7 cellular contexts compared by ENCODE assay signal in genomic region chr22:41919357-41920224, GRCh38. TPM values are rescaled to one million over a fixed set of nuclear protein-coding genes. Genes with fewer than 3 reads are reported as not detected.
A peak's percentile ranks its signal among the peaks of the same experiment; 100 is the strongest.
DNase-seq lines count a peak whose midpoint lies in the region; ATAC-seq and TF ChIP-seq lines count a peak whose summit lies in the region.

No MANE protein-coding gene starts in this region.

- H2BK12ac ChIP-seq in H9 (ENCODE audit: insufficient read length, low read depth, low read length): no peak overlapping the region

- WGBS in H9 (ENCODE audit: extremely low coverage, insufficient read length, low lambda C conversion rate): no CpG with 5 or more reads among the region's 62 CpGs
- WGBS in body of pancreas, 2 donors: 2 to 8% methylated on average over 10 to 51 of the region's 62 CpGs

- H3T11ph ChIP-seq in H9 (ENCODE audit: low read length): no peak overlapping the region

- H4K8ac ChIP-seq in H9 (replicated peaks; ENCODE audit: insufficient read length, low read depth, low read length): no peak overlapping the region

- H2BK5ac ChIP-seq in H9 (ENCODE audit: insufficient read length, low read length): no peak overlapping the region

- H3K23ac ChIP-seq in H9 (ENCODE audit: insufficient read length, low read depth, low read length): no peak overlapping the region

- CTCF ChIA-PET in PC-9 (lab: Charles Lee): interaction anchor here (0.6 kb wide), 1 partner anchor 488 kb away, joined by 3 read pairs; no protein-coding TSS in a partner anchor

- H2BK120ac ChIP-seq in H9 (ENCODE audit: low read depth, low read length, poor library complexity, severe bottlenecking): no peak overlapping the region

- POLR2A ChIA-PET in PC-9 (lab: Charles Lee; ENCODE audit: unreplicated experiment): interaction anchor here (0.6 kb wide), 1 partner anchor 1028 kb away, joined by 3 read pairs; no protein-coding TSS in a partner anchor

- no peak overlapping the region for H3K27ac ChIP-seq in H9 (ENCODE audit: insufficient read length, low read depth, low read length)
- no peak overlapping the region for H3K27ac ChIP-seq in PC-9
- H3K27ac ChIP-seq in body of pancreas: no peak overlapping the region

- no peaks in the 10 kb centered on the region for H3K36me3 ChIP-seq in PC-9 (ENCODE audit: low read depth)
- H3K36me3 ChIP-seq in body of pancreas (replicated peaks in 1 of 2; ENCODE audit: insufficient read depth in 1 of 2, low read depth in 2 of 2): no peaks in the 10 kb centered on the region
- no peaks in the 10 kb centered on the region for H3K36me3 ChIP-seq in kidney epithelial cell (ENCODE audit: control insufficient read depth, insufficient read depth, low read length)

- no peaks in the 10 kb centered on the region for H3K9me3 Mint-ChIP-seq in H9

- H3F3A ChIP-seq in PC-9 (ENCODE audit: insufficient read depth, low read depth): peaks cover 32% of the 10 kb centered on the region; the same call in 1 of the 2 replicates

- no peaks in the 10 kb centered on the region for H3K9me3 ChIP-seq in H9 (ENCODE audit: control insufficient read depth, low read depth, low read length)
- no peaks in the 10 kb centered on the region for H3K9me3 ChIP-seq in PC-9 (ENCODE audit: insufficient read depth, low read depth)
- H3K9me3 ChIP-seq in body of pancreas: no peaks in the 10 kb centered on the region

- H3K18ac ChIP-seq in H9 (ENCODE audit: insufficient read length, low read depth, low read length): no peak overlapping the region

- TF ChIP-seq CTCF in GM13977 (IDR thresholded peaks at IDR 0.05; ENCODE audit: extremely low read depth, insufficient read depth, missing control alignments): no peak
- no peak for TF ChIP-seq CTCF in H9 (conservative IDR thresholded peaks at IDR 0.05)
- no peak for TF ChIP-seq CTCF in PC-9 (conservative IDR thresholded peaks at IDR 0.05)
- TF ChIP-seq CTCF in body of pancreas (IDR thresholded peaks at IDR 0.05): no peak
- TF ChIP-seq CTCF in kidney epithelial cell (IDR thresholded peaks at IDR 0.05; ENCODE audit: insufficient read depth, low read length, poor library complexity, severe bottlenecking): no peak

- no peaks in the 10 kb centered on the region for H3K36me3 Mint-ChIP-seq in H9 (ENCODE audit: insufficient read depth in 1 of 3, low read depth in 3 of 3)

- H3K4me3 ChIP-seq in PC-9 (no peak overlapping the region; the same call in 1 of the 2 replicates), body of pancreas (no peak overlapping the region), kidney epithelial cell (ENCODE audit: low read depth, low read length) (peak overlapping the region; percentile 32)

- in situ Hi-C loops in GM13977 (cut with MboI; ENCODE audit: low pct_unique_long_range_greater_than_20kb, low sequenced_read_pairs, unreplicated experiment): no loop called here

- no peak overlapping the region for H3K4ac ChIP-seq in H9 (ENCODE audit: low read depth, low read length)

- TF ChIP-seq POLR2A in body of pancreas (IDR thresholded peaks at IDR 0.05): no peak

- no peaks in the 10 kb centered on the region; the same call in 1 of the 2 replicates for H3K4me1 ChIP-seq in H9 (ENCODE audit: insufficient read depth, low read length)
- peaks cover 7% of the 10 kb centered on the region for H3K4me1 ChIP-seq in PC-9 (replicated peaks; ENCODE audit: insufficient read depth)
- H3K4me1 ChIP-seq in body of pancreas: peaks cover 23% of the 10 kb centered on the region

- peaks cover 85% of the 10 kb centered on the region for H3K27me3 Mint-ChIP-seq in H9 (ENCODE audit: low read depth)

- H3K56ac ChIP-seq in H9 (ENCODE audit: insufficient read length, low read depth, low read length): no peak overlapping the region

- intact Hi-C loops in PC-9 (cut with micrococcal nuclease; ENCODE audit: unreplicated experiment): no loop called here
- intact Hi-C loops in body of pancreas (cut with DNase I): no loop called here

- H3K79me2 ChIP-seq in H9 (ENCODE audit: insufficient read depth, low read length): no peaks in the 10 kb centered on the region
- no peaks in the 10 kb centered on the region for H3K79me2 ChIP-seq in PC-9 (ENCODE audit: low read depth)

- no peak overlapping the region for H3K27ac Mint-ChIP-seq in H9

- H3K23me2 ChIP-seq in H9 (ENCODE audit: insufficient read length, low read depth, low read length, poor library complexity, severe bottlenecking): peaks cover 12% of the 10 kb centered on the region

- peaks cover 27% of the 10 kb centered on the region for H3K27me3 ChIP-seq in H9 (ENCODE audit: insufficient read depth, low read length)
- H3K27me3 ChIP-seq in PC-9 (ENCODE audit: insufficient read depth, low read depth): peaks cover 9% of the 10 kb centered on the region; the same call in 1 of the 2 replicates
- H3K27me3 ChIP-seq in body of pancreas: peaks cover 0 to 10% of the 10 kb centered on the region in 2 donors
- peaks cover 23% of the 10 kb centered on the region for H3K27me3 ChIP-seq in kidney epithelial cell (ENCODE audit: control insufficient read depth, insufficient read depth, low read length)

- H2BK20ac ChIP-seq in H9 (ENCODE audit: low read depth, low read length, poor library complexity, severe bottlenecking): no peak overlapping the region

- BruUV-seq in PC-9 (replicated peaks; lab: Mats Ljungman, UMichigan): no TSS peak

- peak overlapping the region; percentile 29; the same call in 1 of the 2 replicates for H3K14ac ChIP-seq in H9 (ENCODE audit: insufficient read depth, low read length)

- H4K91ac ChIP-seq in H9 (ENCODE audit: insufficient read length, low read depth, low read length): no peak overlapping the region

- DNase-seq in GM13977 (ENCODE audit: low spot score) (peak; percentile 91), H9 (peak; percentile 93), PC-9 (peak in 1 of 2 experiments; percentile 38), body of pancreas (peak; percentile 41 to 63 (median 50)), kidney epithelial cell (ENCODE audit: low read depth) (no peak), NCI-H2227 (lab: John Stamatoyannopoulos, UW; ENCODE audit: unreplicated experiment) (no peak)
- peak; percentile 72 for DNase-seq in stimulated activated CD8-positive, alpha-beta memory T cell treated with anti-CD3 and anti-CD28 coated beads, Interleukin-4, amount 100 ng/mL, for 48 hours

- no peak overlapping the region for H2AFZ ChIP-seq in H9 (ENCODE audit: low read length)
- no peak overlapping the region for H2AFZ ChIP-seq in PC-9

- H4K5ac ChIP-seq in H9 (ENCODE audit: insufficient read length, low read depth, low read length): no peak overlapping the region

- H3K9me2 ChIP-seq in PC-9 (ENCODE audit: insufficient read depth): no peaks in the 10 kb centered on the region

- H3K4me2 ChIP-seq in H9 (ENCODE audit: insufficient read depth, insufficient read length, low read length) (peak overlapping the region; percentile 51), PC-9 (peak overlapping the region; percentile 37)

- peak; percentile 54 for ATAC-seq in body of pancreas

- peak overlapping the region; percentile 30 for H3K9ac ChIP-seq in H9 (ENCODE audit: extremely low read depth, insufficient read length, low read length)

- no peaks in the 10 kb centered on the region for H3K79me1 ChIP-seq in H9 (ENCODE audit: insufficient read depth, low read depth, low read length, poor library complexity, severe bottlenecking)

- peak overlapping the region; percentile 50 to 76 for H3K4me3 Mint-ChIP-seq in H9

- H2AK5ac ChIP-seq in H9 (ENCODE audit: insufficient read length, low read length): no peak overlapping the region

- no peak overlapping the region for H2BK15ac ChIP-seq in H9 (ENCODE audit: low read depth, low read length)

- H4K20me1 ChIP-seq in H9 (ENCODE audit: control insufficient read depth, insufficient read depth, insufficient read length): peaks cover 2% of the 10 kb centered on the region
- H4K20me1 ChIP-seq in PC-9 (ENCODE audit: insufficient read depth): no peaks in the 10 kb centered on the region

- H3K4me1 Mint-ChIP-seq in H9: peaks cover 7 to 18% of the 10 kb centered on the region in 2 experiments; a peak in 3 of 4 replicates

RNA-seq across cellular contexts. Expression of gene SHISA8, which starts 4.7 kb away (rescaled TPM):
- 0.72 and 1.4 TPM in 2 replicates for total RNA-seq in H9 (2021)
- 2.3 and 4.3 TPM in 2 replicates for total RNA-seq in PC-9 (2021)
- not detected for total RNA-seq in body of pancreas
- not detected in 2 replicates for total RNA-seq in kidney epithelial cell

RNA-seq across cellular contexts. Expression of gene TNFRSF13C, which starts 7.0 kb away (rescaled TPM):
- total RNA-seq in H9 (2021) (1.6 and 1.9 TPM in 2 replicates), PC-9 (2021) (2.7 and 4.0 TPM in 2 replicates), body of pancreas (not detected), kidney epithelial cell (0.41 and 0.96 TPM in 2 replicates)

RNA-seq across cellular contexts. Expression of gene CENPM, which starts 27.4 kb away (rescaled TPM):
- total RNA-seq in H9 (2021): 36.5 and 37.2 TPM in 2 replicates
- 42.0 and 53.8 TPM in 2 replicates for total RNA-seq in PC-9 (2021)
- not detected for total RNA-seq in body of pancreas
- total RNA-seq in kidney epithelial cell: 9.8 and 14.3 TPM in 2 replicates

RNA-seq across cellular contexts. Expression of gene SEPTIN3, which starts 49.7 kb away (rescaled TPM):
- total RNA-seq in H9 (2021) (32.4 and 33.3 TPM in 2 replicates), PC-9 (2021) (1.2 and 1.5 TPM in 2 replicates), body of pancreas (under 1 TPM in 1 of 2 donors, not detected in 1; 0.52 TPM), kidney epithelial cell (1.9 and 2.5 TPM in 2 replicates)

Comparison
In these comparisons a context has a peak if more than half of its experiments do, and no peak if none do; other contexts are left out.
1. DNase-seq: peak in GM13977 (single experiment), H9 (single experiment), body of pancreas (4 of 4) and stimulated activated CD8-positive, alpha-beta memory T cell treated with anti-CD3 and anti-CD28 coated beads, Interleukin-4, amount 100 ng/mL, for 48 hours (single experiment); none in kidney epithelial cell (single experiment) and NCI-H2227 (single experiment).
2. RNA of gene CENPM, which starts 27.4 kb away (total RNA-seq): 42.0 to 53.8 TPM in PC-9, 36.5 to 37.2 TPM in H9 and 9.8 to 14.3 TPM in kidney epithelial cell; not detected in body of pancreas; every median in the first group is over 10 times any median in the second.